In the genomic region with DNA sequence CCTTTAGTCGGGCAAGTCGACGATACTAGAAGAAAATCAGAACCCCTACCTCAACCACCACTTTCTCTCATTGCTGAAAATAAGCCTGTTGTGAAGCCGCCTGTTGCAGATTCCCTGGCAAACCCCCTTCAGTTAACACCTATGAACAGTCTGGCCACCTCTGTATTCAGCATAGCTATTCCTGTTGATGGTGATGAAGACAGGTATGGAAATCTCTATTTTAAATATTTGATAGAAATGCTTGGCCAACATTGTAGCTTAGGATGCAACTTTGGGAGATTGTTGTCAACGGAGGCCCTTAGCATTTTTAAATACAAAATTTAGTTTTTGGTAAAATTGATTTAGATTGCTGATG, we compare ENCODE assay signal across 8 cellular contexts. TPM values are rescaled to one million over a fixed set of nuclear protein-coding genes. Genes with fewer than 3 reads are reported as not detected.
DNase-seq lines count a peak whose midpoint lies in the region; ATAC-seq and TF ChIP-seq lines count a peak whose summit lies in the region.

No MANE protein-coding gene starts in this region.

- H3K9me3 ChIP-seq in adipocyte (ENCODE audit: control insufficient read depth, low read length), result no peaks in the 10 kb centered on the region
- H3K9me3 ChIP-seq in liver (ENCODE audit: control insufficient read depth in 4 of 4, low read length in 3 of 4), result no peaks in the 10 kb centered on the region
- H3K9me3 ChIP-seq in transverse colon, result no peaks in the 10 kb centered on the region

- H3K36me3 ChIP-seq in adipocyte (ENCODE audit: control insufficient read depth, insufficient read depth, low read length, severe bottlenecking) (peaks cover 13% of the 10 kb centered on the region), liver (ENCODE audit: control insufficient read depth in 4 of 4, insufficient read depth in 3 of 4, low read depth in 1 of 4, low read length in 3 of 4) (peaks cover 0 to 2% (median 0%) of the 10 kb centered on the region in 4 donors), transverse colon (peaks cover 0 to 5% (median 0%) of the 10 kb centered on the region in 4 donors)

- no peaks in the 10 kb centered on the region for H3K27me3 ChIP-seq in adipocyte (replicated peaks; ENCODE audit: control insufficient read depth, insufficient read depth, low read length)
- no peaks in the 10 kb centered on the region for H3K27me3 ChIP-seq in liver (ENCODE audit: control insufficient read depth in 4 of 4, insufficient read depth in 4 of 4, low read length in 3 of 4)
- no peaks in the 10 kb centered on the region for H3K27me3 ChIP-seq in transverse colon

- TF ChIP-seq CTCF in liver (IDR thresholded peaks at IDR 0.05; ENCODE audit: low read depth, low read length, missing input control), result no peak
- no peak for TF ChIP-seq CTCF in transverse colon (IDR thresholded peaks at IDR 0.05)

- TF ChIP-seq POLR2A in transverse colon (IDR thresholded peaks at IDR 0.05), result no peak

- peak overlapping the region; percentile 100 for H3K27ac ChIP-seq in liver (ENCODE audit: low read depth in 1 of 2, low read length in 2 of 2)
- H3K27ac ChIP-seq in transverse colon, result peak overlapping the region; percentile 98 to 100 (median 100)

- no peak for TF ChIP-seq RAD21 in liver (IDR thresholded peaks at IDR 0.05)

- H3K27me3 Mint-ChIP-seq in activated T-cell treated with anti-CD3 and anti-CD28 coated beads, Interleukin-2, amount 50 U/mL, for 4 hours (ENCODE audit: low read depth), result no peaks in the 10 kb centered on the region

- in situ Hi-C loops in transverse colon (cut with MboI; ENCODE audit: low pct_ligation_motif_present in 1 of 4, low pct_unique_long_range_greater_than_20kb in 1 of 4, low sequenced_read_pairs in 3 of 4), result loop anchor here in 1 of 4 donors (25.0 kb wide), 1 partner anchor 449 kb away; the partner anchor contains the start of gene PFN2
- in situ Hi-C loops in ACHN (cut with HindIII; ENCODE audit: low pct_ligation_motif_present, low pct_unique_long_range_greater_than_20kb, low sequenced_read_pairs), result no loop called here

- H3K4me3 Mint-ChIP-seq in activated T-cell treated with anti-CD3 and anti-CD28 coated beads, Interleukin-2, amount 50 U/mL, for 4 hours, result peak overlapping the region; percentile 97

- H3K4me1 ChIP-seq in adipocyte (ENCODE audit: control insufficient read depth, insufficient read depth, low read length), result peaks cover 27% of the 10 kb centered on the region
- H3K4me1 ChIP-seq in liver (ENCODE audit: control insufficient read depth in 4 of 4, insufficient read depth in 4 of 4, low read length in 3 of 4), result peaks cover 4 to 31% (median 18%) of the 10 kb centered on the region in 4 donors
- H3K4me1 ChIP-seq in transverse colon, result peaks cover 16 to 49% (median 43%) of the 10 kb centered on the region in 4 donors

- peaks cover 50% of the 10 kb centered on the region for H3K4me1 Mint-ChIP-seq in activated T-cell treated with anti-CD3 and anti-CD28 coated beads, Interleukin-2, amount 50 U/mL, for 4 hours (ENCODE audit: low read depth)

- no peak for TF ChIP-seq EP300 in transverse colon (IDR thresholded peaks at IDR 0.05; ENCODE audit: low read depth)

- DNase-seq in activated T-cell treated with anti-CD3 and anti-CD28 coated beads, Interleukin-2, amount 50 U/mL, for 4 hours, result no peak
- no peak for DNase-seq in activated T-cell treated with anti-CD3 and anti-CD28 coated beads, Interleukin-2, amount 50 U/mL, for 1 hour
- DNase-seq in adipocyte (ENCODE audit: low read depth), result no peak
- no peak for DNase-seq in transverse colon
- no peak for DNase-seq in ACHN
- no peak for DNase-seq in putamen (ENCODE audit: low spot score)

- ATAC-seq in activated T-cell treated with anti-CD3 and anti-CD28 coated beads, Interleukin-2, amount 50 U/mL, for 4 hours, result no peak
- no peak for ATAC-seq in HG02678 (IDR thresholded peaks at IDR 0.05; ENCODE audit: unreplicated experiment)

- no peaks in the 10 kb centered on the region for H3K9me3 Mint-ChIP-seq in activated T-cell treated with anti-CD3 and anti-CD28 coated beads, Interleukin-2, amount 50 U/mL, for 4 hours

- H3K36me3 Mint-ChIP-seq in activated T-cell treated with anti-CD3 and anti-CD28 coated beads, Interleukin-2, amount 50 U/mL, for 4 hours (ENCODE audit: insufficient read depth), result peaks cover 34% of the 10 kb centered on the region

- H3K4me3 ChIP-seq in adipocyte (ENCODE audit: low read length) (peak overlapping the region; percentile 97), liver (ENCODE audit: low read depth in 1 of 3, low read length in 3 of 3) (peak overlapping the region; percentile 85 to 96 (median 92)), transverse colon (peak overlapping the region; percentile 60 to 92 (median 86))

- H3K9ac ChIP-seq in adipocyte (ENCODE audit: low read length) (peak overlapping the region; percentile 92), liver (ENCODE audit: low read depth in 1 of 2, low read length in 2 of 2) (peak overlapping the region; percentile 94 to 99)

- WGBS in liver, result 2% methylated on average over 5 of the region's 5 CpGs
- WGBS in transverse colon (ENCODE audit: low coverage in 1 of 2), 2 donors, result 0 to 1% methylated on average over 1 to 5 of the region's 5 CpGs

- intact Hi-C loops in transverse colon (cut with DNase I; ENCODE audit: low total_unique reads), result no loop called here

TF ChIP-seq in liver, 16 proteins besides CTCF, POLR2A, EP300 and RAD21:
- TF ChIP-seq FOXA2 (IDR thresholded peaks at IDR 0.05) (no peak), HNF4G (IDR thresholded peaks at IDR 0.05) (no peak), FOXA1 (IDR thresholded peaks at IDR 0.05) (no peak), TAF1 (conservative IDR thresholded peaks at IDR 0.05) (no peak), RXRA (IDR thresholded peaks at IDR 0.05) (no peak), YY1 (IDR thresholded peaks at IDR 0.05) (no peak), EGR1 (IDR thresholded peaks at IDR 0.05; ENCODE audit: low read depth in 2 of 2) (no peak), MAX (IDR thresholded peaks at IDR 0.05) (no peak), NR2F2 (IDR thresholded peaks at IDR 0.05) (no peak), JUND (IDR thresholded peaks at IDR 0.05) (no peak)

RNA-seq across cellular contexts. Expression of gene TSC22D2, which starts 3.0 kb away (rescaled TPM):
- total RNA-seq in activated T-cell treated with anti-CD3 and anti-CD28 coated beads, Interleukin-2, amount 50 U/mL, for 4 hours, result 10 to 100 TPM; 19.5 to 20.9 (median 20.6) TPM
- total RNA-seq in liver (1 to 10 TPM; 9.5 to 9.6 TPM), transverse colon (10 to 100 TPM; 19.8 to 59.7 (median 29.5) TPM)
- polyA plus RNA-seq in liver, result 1 to 10 TPM; 4.0 to 6.2 TPM
